21 cellular contexts compared by ENCODE assay signal in genomic region chr10:24452030-24452429, GRCh38.
A peak's percentile ranks its signal among the peaks of the same experiment; 100 is the strongest.
DNase-seq lines count a peak whose midpoint lies in the region; ATAC-seq and TF ChIP-seq lines count a peak whose summit lies in the region.
"Had no signal": no experiment of that assay in that cellular context is flagged by ENCODE, and none has a peak within 500 bp of the region (broad histone marks: within the 10 kb centered on the region; RNA-seq: fewer than 3 reads in every experiment).

No MANE protein-coding gene starts in this region.

- BruUV-seq in A673 (replicated peaks; lab: Mats Ljungman, UMichigan), result no TSS peak

- H3K27me3 ChIP-seq in A673 (replicated peaks; ENCODE audit: insufficient read depth, low read depth, low read length, poor library complexity), result no peaks in the 10 kb centered on the region
- H3K27me3 ChIP-seq in CD4-positive, alpha-beta memory T cell (ENCODE audit: insufficient read depth, low read length), result peaks cover 4% of the 10 kb centered on the region
- no peaks in the 10 kb centered on the region for H3K27me3 ChIP-seq in osteoblast (ENCODE audit: insufficient read depth, low read length)
- H3K27me3 ChIP-seq: BLaER1 had no signal

- peaks cover 0 to 2% (median 0%) of the 10 kb centered on the region in 8 donors for H3K9me3 Mint-ChIP-seq in CD4-positive, alpha-beta memory T cell
- H3K9me3 Mint-ChIP-seq: CD8-positive, alpha-beta T cell had no signal

- peak overlapping the region in 5 of 8 donors; percentile 27 to 52 (median 45) for H3K4me3 Mint-ChIP-seq in CD4-positive, alpha-beta memory T cell
- H3K4me3 Mint-ChIP-seq: CD8-positive, alpha-beta T cell had no signal

- no peaks in the 10 kb centered on the region for H3K36me3 ChIP-seq in A673 (ENCODE audit: insufficient read depth, low read length, poor library complexity, severe bottlenecking)
- no peaks in the 10 kb centered on the region for H3K36me3 ChIP-seq in CD4-positive, alpha-beta memory T cell (ENCODE audit: insufficient read depth, low read length)
- no peaks in the 10 kb centered on the region for H3K36me3 ChIP-seq in osteoblast (ENCODE audit: insufficient read depth, low read length)
- H3K36me3 ChIP-seq: BLaER1 had no signal

- no peaks in the 10 kb centered on the region for H4K20me1 ChIP-seq in osteoblast (ENCODE audit: insufficient read depth, low read length)
- H4K20me1 ChIP-seq: BLaER1 had no signal

- ATAC-seq in GM19467 (IDR thresholded peaks at IDR 0.05; ENCODE audit: unreplicated experiment), result no peak
- ATAC-seq: CD8-positive, alpha-beta T cell; HCT116; PC-3 had no signal

- TF ChIP-seq CTCF in A673 (conservative IDR thresholded peaks at IDR 0.05; ENCODE audit: low read depth, low read length), result no peak
- TF ChIP-seq CTCF in osteoblast (IDR thresholded peaks at IDR 0.05; ENCODE audit: extremely low read depth, low read depth, low read length), result no peak

- H3K36me3 Mint-ChIP-seq in CD4-positive, alpha-beta memory T cell, result no peaks in the 10 kb centered on the region
- H3K36me3 Mint-ChIP-seq: CD8-positive, alpha-beta T cell had no signal

- H2AFZ ChIP-seq in osteoblast (ENCODE audit: low read length), result no peak overlapping the region

- H3K9me3 ChIP-seq in A673 (ENCODE audit: low read depth, low read length, poor library complexity, severe bottlenecking) (no peaks in the 10 kb centered on the region), osteoblast (ENCODE audit: low read depth, low read length) (no peaks in the 10 kb centered on the region)
- no peaks in the 10 kb centered on the region for H3K9me3 ChIP-seq in CD4-positive, alpha-beta memory T cell (ENCODE audit: control insufficient read depth in 1 of 2, low read length in 2 of 2)
- H3K9me3 ChIP-seq: BLaER1 had no signal

- peaks cover 13 to 25% (median 19%) of the 10 kb centered on the region in 4 donors for H3K4me1 Mint-ChIP-seq in CD4-positive, alpha-beta memory T cell

- H3K4me3 ChIP-seq in A673 (ENCODE audit: low read depth, low read length, poor library complexity, severe bottlenecking) (no peak overlapping the region), osteoblast (ENCODE audit: insufficient read depth, low read length) (no peak overlapping the region)
- H3K4me3 ChIP-seq in CD4-positive, alpha-beta memory T cell (ENCODE audit: low read length in 2 of 2), result no peak overlapping the region
- H3K4me3 ChIP-seq: A549, BLaER1, SK-N-MC had no signal

- intact Hi-C loops in A673 (cut with micrococcal nuclease; ENCODE audit: unreplicated experiment), result no loop called here
- intact Hi-C loops in CD4-positive, alpha-beta memory T cell (cut with micrococcal nuclease), result no loop called here

- H3K79me2 ChIP-seq in osteoblast (ENCODE audit: insufficient read depth, low read length), result peaks cover 32% of the 10 kb centered on the region

- CTCF ChIA-PET in A673 (lab: Charles Lee), result no interaction called here
- CTCF ChIA-PET in CD4-positive, alpha-beta memory T cell (lab: Charles Lee; ENCODE audit: partially characterized antibody), result no interaction called here

- H3K27ac ChIP-seq in A673 (ENCODE audit: low read depth, low read length, poor library complexity, severe bottlenecking) (peak overlapping the region; percentile 74), osteoblast (ENCODE audit: low read depth, low read length) (no peak overlapping the region)
- H3K27ac ChIP-seq in CD4-positive, alpha-beta memory T cell (ENCODE audit: low read depth, low read length), result no peak overlapping the region
- H3K27ac ChIP-seq: A549, BLaER1 had no signal

- DNase-seq in A673 (ENCODE audit: low spot score) (no peak), OCI-M1 (lab: John Stamatoyannopoulos, UW) (peak; percentile 9), osteoblast (ENCODE audit: insufficient read length, low spot score, missing footprints) (no peak), NCI-H1694 treated with DMSO at 0.1 percent for 48 hours (lab: John Stamatoyannopoulos, UW) (no peak), globus pallidus (ENCODE audit: low spot score) (no peak)
- DNase-seq in CD4-positive, alpha-beta memory T cell, result no peak
- DNase-seq: Calu3; CD8-positive, alpha-beta T cell; DMS153; GOT3; KG1; NCI-H1417; NCI-H187; NCI-H446; PC-3; SHP77 had no signal

- POLR2A ChIA-PET in A673 (lab: Charles Lee; ENCODE audit: low non-redundant PET), result interaction anchor here (0.6 kb wide), 1 partner anchor 15 kb away, joined by 3 read pairs; no protein-coding TSS in a partner anchor
- POLR2A ChIA-PET in CD4-positive, alpha-beta memory T cell (lab: Charles Lee; ENCODE audit: partially characterized antibody), result no interaction called here

- no peak overlapping the region for H3K27ac Mint-ChIP-seq in CD4-positive, alpha-beta memory T cell
- H3K27ac Mint-ChIP-seq: CD8-positive, alpha-beta T cell had no signal

- H3K4me1 ChIP-seq in A673 (ENCODE audit: insufficient read depth, low read length, poor library complexity, severe bottlenecking), result peaks cover 84% of the 10 kb centered on the region
- peaks cover 19% of the 10 kb centered on the region for H3K4me1 ChIP-seq in CD4-positive, alpha-beta memory T cell (ENCODE audit: insufficient read depth, low read length)
- peaks cover 63% of the 10 kb centered on the region for H3K4me1 ChIP-seq in osteoblast (ENCODE audit: insufficient read depth, low read length)
- H3K4me1 ChIP-seq: A549 had no signal

- peak overlapping the region; percentile 89 for H3K4me2 ChIP-seq in osteoblast (ENCODE audit: insufficient read depth, low read length)
- H3K4me2 ChIP-seq: A549, BLaER1 had no signal

- H3K27me3 Mint-ChIP-seq in CD4-positive, alpha-beta memory T cell, result peaks cover 9 to 11% of the 10 kb centered on the region in 2 donors
